8 cellular contexts compared by ENCODE assay signal in the genomic region with DNA sequence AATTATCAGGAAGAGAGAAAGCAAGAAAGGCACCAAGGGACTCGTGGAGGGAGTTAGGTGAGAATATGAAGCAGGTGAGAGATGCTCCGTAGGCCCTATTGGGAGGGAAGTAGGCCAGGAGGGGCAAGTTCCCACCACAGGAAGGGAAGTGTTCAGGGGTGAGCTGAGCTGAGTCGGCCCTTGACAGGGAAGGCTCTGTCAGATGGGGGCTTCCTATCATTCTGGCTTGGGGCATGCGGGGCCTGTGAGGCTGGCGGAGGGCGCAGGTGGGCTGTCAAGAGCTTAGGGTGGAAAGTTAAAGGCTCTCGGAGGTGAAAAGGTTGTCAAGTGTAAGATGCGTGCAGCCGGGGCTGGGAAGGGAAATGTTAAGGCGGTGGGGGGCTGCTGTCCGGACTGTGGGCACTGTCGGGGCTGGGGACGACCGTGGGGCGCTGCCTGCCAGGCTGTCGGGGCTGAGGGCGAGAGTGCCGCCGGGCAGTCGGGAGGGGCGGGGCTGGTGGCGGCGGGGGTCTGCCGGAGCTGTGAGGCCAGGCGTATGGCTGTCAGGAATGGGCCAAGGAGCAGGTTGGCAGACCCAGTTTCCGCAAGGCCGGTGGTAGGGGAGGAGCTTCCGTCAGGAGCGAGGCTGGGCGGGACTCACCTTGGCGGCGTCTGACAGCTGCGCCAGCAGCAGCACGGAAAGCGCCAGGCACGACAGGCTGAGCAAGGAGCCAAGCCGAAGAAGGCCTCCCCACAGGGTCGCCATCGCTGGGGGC.
DNase-seq lines count a peak whose midpoint lies in the region; ATAC-seq and TF ChIP-seq lines count a peak whose summit lies in the region.

No MANE protein-coding gene starts in this region.

- DNase-seq in NCI-H2107 (lab: John Stamatoyannopoulos, UW) (peak; percentile 54), kidney tubule cell (ENCODE audit: low spot score) (peak; percentile 85)
- peak; percentile 55 to 71 (median 66) for DNase-seq in activated CD4-positive, CD25-positive, alpha-beta regulatory T cell (lab: John Stamatoyannopoulos, UW)
- peak in 1 of 2 donors; percentile 57 for DNase-seq in central memory CD8-positive, alpha-beta T cell (ENCODE audit: low spot score in 2 of 2)
- peak; percentile 62 to 64 for DNase-seq in stimulated activated CD4-positive, alpha-beta T cell treated with anti-CD3 and anti-CD28 coated beads, Interleukin-2, amount 100 ng/mL, for 48 hours

- H3K4me1 Mint-ChIP-seq in central memory CD8-positive, alpha-beta T cell, result peaks cover 24% of the 10 kb centered on the region

- peak overlapping the region; percentile 91 for H3K27ac ChIP-seq in 22Rv1

- ATAC-seq in GM18517 (IDR thresholded peaks at IDR 0.05; ENCODE audit: unreplicated experiment), result peak; percentile 63
- ATAC-seq in HG03064 (IDR thresholded peaks at IDR 0.05; ENCODE audit: low read depth, unreplicated experiment), result peak; percentile 49
- ATAC-seq in central memory CD8-positive, alpha-beta T cell (replicated peaks; ENCODE audit: extremely low read depth, poor library complexity, severe bottlenecking), result peak; percentile 72

- TF ChIP-seq CTCF in 22Rv1 (IDR thresholded peaks at IDR 0.05), result no peak

- peak overlapping the region; percentile 95 for H3K4me3 Mint-ChIP-seq in central memory CD8-positive, alpha-beta T cell

- no peaks in the 10 kb centered on the region for H3K27me3 Mint-ChIP-seq in central memory CD8-positive, alpha-beta T cell

- peak overlapping the region; percentile 98 for H3K27ac Mint-ChIP-seq in central memory CD8-positive, alpha-beta T cell (ENCODE audit: low read depth)

- H3K9me3 Mint-ChIP-seq in central memory CD8-positive, alpha-beta T cell, result no peaks in the 10 kb centered on the region

- H3K36me3 Mint-ChIP-seq in central memory CD8-positive, alpha-beta T cell (ENCODE audit: insufficient read depth), result peaks cover 8% of the 10 kb centered on the region
